8 cellular contexts compared by ENCODE assay signal in genomic region chr11:73875840-73876239, GRCh38. TPM values are rescaled to one million over a fixed set of nuclear protein-coding genes. Genes with fewer than 3 reads are reported as not detected.
A peak's percentile ranks its signal among the peaks of the same experiment; 100 is the strongest.
DNase-seq lines count a peak whose midpoint lies in the region; ATAC-seq, FAIRE-seq and TF ChIP-seq lines count a peak whose summit lies in the region.

No MANE protein-coding gene starts in this region.

- H3K4me3 ChIP-seq in kidney (ENCODE audit: low read length in 2 of 2) (peak overlapping the region; percentile 74 to 100), thyroid gland (replicated peaks in 1 of 3) (peak overlapping the region; percentile 62 to 72 (median 71))

- H3K27me3 Mint-ChIP-seq in activated T-cell treated with anti-CD3 and anti-CD28 coated beads, Interleukin-2, amount 50 U/mL, for 4 hours (ENCODE audit: low read depth), result no peaks in the 10 kb centered on the region
- no peaks in the 10 kb centered on the region for H3K27me3 Mint-ChIP-seq in activated T-helper 1 cell treated with anti-CD3 and anti-CD28 coated beads, Interleukin-12 subunit alpha, Interleukin-12 subunit beta, Interleukin-2, Interleukin-4 antibody, amounts not matched to agents 30 ng/mL and 10 ng/mL and 1 ng/mL, durations not matched to agents 14 hours and 24 hours and 36 hours (ENCODE audit: insufficient read depth)

- H3K4me3 Mint-ChIP-seq in activated T-cell treated with anti-CD3 and anti-CD28 coated beads, Interleukin-2, amount 50 U/mL, for 4 hours, result peak overlapping the region; percentile 96
- peak overlapping the region; percentile 93 for H3K4me3 Mint-ChIP-seq in activated T-helper 1 cell treated with anti-CD3 and anti-CD28 coated beads, Interleukin-12 subunit alpha, Interleukin-12 subunit beta, Interleukin-2, Interleukin-4 antibody, amounts not matched to agents 30 ng/mL and 10 ng/mL and 1 ng/mL, durations not matched to agents 14 hours and 24 hours and 36 hours

- ATAC-seq in activated T-cell treated with anti-CD3 and anti-CD28 coated beads, Interleukin-2, amount 50 U/mL, for 4 hours, result no peak
- no peak for ATAC-seq in HG02623 (IDR thresholded peaks at IDR 0.05; ENCODE audit: unreplicated experiment)

- H3K36me3 ChIP-seq in kidney (ENCODE audit: control insufficient read depth in 1 of 2, insufficient read depth in 2 of 2, low read length in 2 of 2) (peaks cover 5 to 8% of the 10 kb centered on the region in 2 donors), thyroid gland (peaks cover 14 to 15% of the 10 kb centered on the region in 2 donors)

- no peaks in the 10 kb centered on the region for H3K27me3 ChIP-seq in thyroid gland

- peaks cover 31% of the 10 kb centered on the region for H3K4me1 Mint-ChIP-seq in activated T-cell treated with anti-CD3 and anti-CD28 coated beads, Interleukin-2, amount 50 U/mL, for 4 hours (ENCODE audit: low read depth)
- peaks cover 30% of the 10 kb centered on the region for H3K4me1 Mint-ChIP-seq in activated T-helper 1 cell treated with anti-CD3 and anti-CD28 coated beads, Interleukin-12 subunit alpha, Interleukin-12 subunit beta, Interleukin-2, Interleukin-4 antibody, amounts not matched to agents 30 ng/mL and 10 ng/mL and 1 ng/mL, durations not matched to agents 14 hours and 24 hours and 36 hours (ENCODE audit: low read depth)

- H3K27ac Mint-ChIP-seq in activated T-helper 1 cell treated with anti-CD3 and anti-CD28 coated beads, Interleukin-12 subunit alpha, Interleukin-12 subunit beta, Interleukin-2, Interleukin-4 antibody, amounts not matched to agents 30 ng/mL and 10 ng/mL and 1 ng/mL, durations not matched to agents 14 hours and 24 hours and 36 hours, result peak overlapping the region; percentile 100

- intact Hi-C loops in activated T-helper 1 cell treated with anti-CD3 and anti-CD28 coated beads, Interleukin-12 subunit alpha, Interleukin-12 subunit beta, Interleukin-2, Interleukin-4 antibody, amounts not matched to agents 30 ng/mL and 10 ng/mL and 1 ng/mL, durations not matched to agents 14 hours and 24 hours and 36 hours (cut with micrococcal nuclease), result loop anchor here (1.0 to 10.0 kb wide), 9 partner anchors 88 to 733 kb away; partner anchors contain the start of genes C2CD3, FCHSD2, PGM2L1 and POLD3
- intact Hi-C loops in kidney (cut with DNase I) (no loop called here), thyroid gland (cut with DNase I) (loop anchor here (5.0 kb wide), 1 partner anchor 89 kb away; the partner anchor contains the start of gene MRPL48)

- TF ChIP-seq CTCF in kidney (IDR thresholded peaks at IDR 0.05; ENCODE audit: borderline replicate concordance, extremely low read depth, insufficient read depth) (no peak), thyroid gland (IDR thresholded peaks at IDR 0.05) (no peak)

- H3K4me1 ChIP-seq in kidney (ENCODE audit: control insufficient read depth in 1 of 2, insufficient read depth in 1 of 2, low read depth in 1 of 2, low read length in 2 of 2), result peaks cover 9 to 15% of the 10 kb centered on the region in 2 donors
- peaks cover 12 to 14% of the 10 kb centered on the region in 2 donors for H3K4me1 ChIP-seq in thyroid gland

- no peaks in the 10 kb centered on the region for H3K9me3 ChIP-seq in kidney (ENCODE audit: control insufficient read depth in 1 of 2, low read length in 2 of 2)
- H3K9me3 ChIP-seq in thyroid gland, result no peaks in the 10 kb centered on the region

- FAIRE-seq in kidney (lab: Jason Lieb, UNC), result no peak

- TF ChIP-seq POLR2A in thyroid gland (IDR thresholded peaks at IDR 0.05), result no peak

- H3K36me3 Mint-ChIP-seq in activated T-cell treated with anti-CD3 and anti-CD28 coated beads, Interleukin-2, amount 50 U/mL, for 4 hours (ENCODE audit: insufficient read depth), result peaks cover 24% of the 10 kb centered on the region
- H3K36me3 Mint-ChIP-seq in activated T-helper 1 cell treated with anti-CD3 and anti-CD28 coated beads, Interleukin-12 subunit alpha, Interleukin-12 subunit beta, Interleukin-2, Interleukin-4 antibody, amounts not matched to agents 30 ng/mL and 10 ng/mL and 1 ng/mL, durations not matched to agents 14 hours and 24 hours and 36 hours (ENCODE audit: low read depth), result peaks cover 29% of the 10 kb centered on the region

- DNase-seq in activated T-cell treated with anti-CD3 and anti-CD28 coated beads, Interleukin-2, amount 50 U/mL, for 4 hours, result no peak
- DNase-seq in activated T-cell treated with anti-CD3 and anti-CD28 coated beads for 4 hours, result no peak
- no peak for DNase-seq in activated T-helper 1 cell treated with anti-CD3 and anti-CD28 coated beads, Interleukin-12 subunit alpha, Interleukin-12 subunit beta, Interleukin-2, Interleukin-4 antibody, amounts not matched to agents 30 ng/mL and 10 ng/mL and 1 ng/mL, durations not matched to agents 14 hours and 24 hours and 36 hours (ENCODE audit: low spot score)
- no peak for DNase-seq in kidney
- no peak for DNase-seq in thyroid gland
- DNase-seq in NCI-H2029 treated with DMSO at 0.1 percent for 48 hours (lab: John Stamatoyannopoulos, UW), result no peak
- no peak for DNase-seq in T-helper 9 cell

- 27 to 41% methylated on average over 8 of the region's 8 CpGs for WGBS in thyroid gland, 2 donors

- peak overlapping the region; percentile 85 to 97 for H3K9ac ChIP-seq in kidney (ENCODE audit: low read length in 2 of 2)

- no peaks in the 10 kb centered on the region for H3K9me3 Mint-ChIP-seq in activated T-cell treated with anti-CD3 and anti-CD28 coated beads, Interleukin-2, amount 50 U/mL, for 4 hours
- H3K9me3 Mint-ChIP-seq in activated T-helper 1 cell treated with anti-CD3 and anti-CD28 coated beads, Interleukin-12 subunit alpha, Interleukin-12 subunit beta, Interleukin-2, Interleukin-4 antibody, amounts not matched to agents 30 ng/mL and 10 ng/mL and 1 ng/mL, durations not matched to agents 14 hours and 24 hours and 36 hours, result no peaks in the 10 kb centered on the region

- peak overlapping the region; percentile 90 to 94 for H3K27ac ChIP-seq in kidney (ENCODE audit: low read depth in 2 of 2, low read length in 2 of 2)
- peak overlapping the region in 2 of 3 donors; percentile 55 to 74 for H3K27ac ChIP-seq in thyroid gland

RNA-seq across cellular contexts. Expression of gene COA4, which starts 0.8 kb away (rescaled TPM):
- 100 to 1,000 TPM; 124 to 137 (median 128) TPM for total RNA-seq in activated T-cell treated with anti-CD3 and anti-CD28 coated beads, Interleukin-2, amount 50 U/mL, for 4 hours
- total RNA-seq in activated T-helper 1 cell treated with anti-CD3 and anti-CD28 coated beads, Interleukin-12 subunit alpha, Interleukin-12 subunit beta, Interleukin-2, Interleukin-4 antibody, amounts not matched to agents 30 ng/mL and 10 ng/mL and 1 ng/mL, durations not matched to agents 14 hours and 24 hours and 36 hours, result 99.1 and 102 TPM in 2 replicates
- total RNA-seq in kidney, result 64.7 TPM
- polyA plus RNA-seq in kidney (ENCODE audit: insufficient read depth, low read depth, low replicate concordance), result 177 TPM
- 100 to 1,000 TPM in 2 of 4 donors, 10 to 100 TPM in 2; 62.9 to 117 (median 103) TPM for total RNA-seq in thyroid gland

RNA-seq across cellular contexts. Expression of gene PAAF1, which starts 1.0 kb away (rescaled TPM):
- total RNA-seq in activated T-cell treated with anti-CD3 and anti-CD28 coated beads, Interleukin-2, amount 50 U/mL, for 4 hours, result 10 to 100 TPM; 21.6 to 28.4 (median 22.0) TPM
- 22.4 and 25.0 TPM in 2 replicates for total RNA-seq in activated T-helper 1 cell treated with anti-CD3 and anti-CD28 coated beads, Interleukin-12 subunit alpha, Interleukin-12 subunit beta, Interleukin-2, Interleukin-4 antibody, amounts not matched to agents 30 ng/mL and 10 ng/mL and 1 ng/mL, durations not matched to agents 14 hours and 24 hours and 36 hours
- 18.2 TPM for total RNA-seq in kidney
- 31.4 TPM for polyA plus RNA-seq in kidney (ENCODE audit: insufficient read depth, low read depth, low replicate concordance)
- 10 to 100 TPM; 10.0 to 23.3 (median 15.9) TPM for total RNA-seq in thyroid gland
